9 cellular contexts compared by ENCODE assay signal in the genomic region with DNA sequence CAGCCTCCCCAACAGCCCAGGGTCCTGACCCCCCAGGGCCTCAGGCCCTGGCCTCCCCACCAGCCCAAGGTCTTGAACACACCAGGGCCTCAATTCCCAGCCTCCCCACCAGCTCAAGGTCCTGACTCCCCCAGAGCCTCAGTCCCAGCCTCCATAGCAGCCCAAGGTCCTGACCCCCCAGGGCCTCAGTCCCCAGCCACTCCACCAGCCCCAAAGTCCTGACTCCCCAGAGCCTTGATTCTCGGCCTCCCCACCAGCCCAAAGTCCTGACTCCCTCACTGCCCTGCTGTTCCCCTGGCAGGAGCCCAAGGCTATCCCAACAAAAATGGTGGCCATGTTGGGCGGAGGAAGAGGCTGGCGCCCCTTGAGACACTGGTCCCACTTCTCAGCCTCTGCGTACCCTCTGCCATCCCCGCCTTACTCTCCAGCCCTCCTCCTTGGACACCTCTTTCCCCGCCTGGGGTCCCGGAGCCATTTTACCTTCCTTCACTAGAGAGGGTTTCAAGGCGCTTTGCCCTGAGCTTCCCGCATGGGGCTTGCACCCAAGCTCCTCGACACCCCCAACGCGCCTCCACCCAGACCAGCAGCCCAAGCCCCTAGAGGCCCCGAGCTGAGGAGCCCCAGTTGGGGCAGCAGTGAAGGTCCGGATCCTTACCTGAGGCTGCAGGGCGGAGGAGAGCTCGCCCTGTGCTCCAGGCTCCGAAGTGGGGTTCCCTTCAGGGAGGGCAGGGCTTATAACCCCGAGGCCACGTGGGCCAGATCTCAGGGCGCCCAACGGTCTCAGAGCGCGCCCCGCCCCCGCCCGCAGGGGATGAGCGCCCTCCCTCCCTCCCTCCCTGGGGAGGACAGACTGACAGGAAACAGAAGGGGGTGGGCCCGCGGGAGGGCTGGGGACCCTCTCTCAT. TPM values are rescaled to one million over a fixed set of nuclear protein-coding genes. Genes with fewer than 3 reads are reported as not detected.
DNase-seq lines count a peak whose midpoint lies in the region; ATAC-seq and TF ChIP-seq lines count a peak whose summit lies in the region.
"Had no signal": no experiment of that assay in that cellular context is flagged by ENCODE, and none has a peak within 500 bp of the region (broad histone marks: within the 10 kb centered on the region; RNA-seq: fewer than 3 reads in every experiment).

No MANE protein-coding gene starts in this region.

- 91 to 93% methylated on average over 10 to 28 of the region's 29 CpGs for WGBS in endodermal cell (ENCODE audit: insufficient coverage in 1 of 2, insufficient read length in 1 of 2), 2 experiments

- peak overlapping the region; percentile 50 for H3K4me3 ChIP-seq in H7 (ENCODE audit: insufficient read depth, low read depth, low read length)
- peak overlapping the region in 1 of 2 donors; percentile 27 for H3K4me3 ChIP-seq in muscle layer of colon (ENCODE audit: low read depth in 1 of 2, low read length in 2 of 2)
- H3K4me3 ChIP-seq in endodermal cell (ENCODE audit: low read length) = no peak overlapping the region

- CTCF ChIA-PET in T-cell (lab: Charles Lee) = interaction anchor here (0.8 to 2.9 kb wide), 5 partner anchors 12 to 27 kb away, joined by 3 to 19 read pairs (median 4); partner anchors contain the start of gene SUPT4H1 (in 1 of the 2)

- H3K4me1 ChIP-seq in muscle layer of colon (ENCODE audit: insufficient read depth, low read length) (peaks cover 15% of the 10 kb centered on the region), endodermal cell (ENCODE audit: control insufficient read depth, insufficient read depth, low read length) (no peaks in the 10 kb centered on the region)

- H3K27me3 Mint-ChIP-seq in T-cell = no peaks in the 10 kb centered on the region
- H3K27me3 Mint-ChIP-seq in activated naive CD8-positive, alpha-beta T cell treated with anti-CD3 and anti-CD28 coated beads for 36 hours = peaks cover 47% of the 10 kb centered on the region
- H3K27me3 Mint-ChIP-seq in endodermal cell (ENCODE audit: insufficient read depth) = peaks cover 13% of the 10 kb centered on the region

- POLR2A ChIA-PET in T-cell (lab: Charles Lee) = interaction anchor here (0.7 to 3.2 kb wide), 8 partner anchors 9 to 20 kb away, joined by 3 to 23 read pairs (median 4); partner anchors contain the start of gene SUPT4H1 (in 2 of the 2)

- H3K4me3 Mint-ChIP-seq in T-cell = peak overlapping the region; percentile 99 to 100 (median 100)
- peak overlapping the region; percentile 100 for H3K4me3 Mint-ChIP-seq in activated naive CD8-positive, alpha-beta T cell treated with anti-CD3 and anti-CD28 coated beads for 36 hours
- no peak overlapping the region for H3K4me3 Mint-ChIP-seq in endodermal cell

- peak; percentile 44 to 52 (median 48) for ATAC-seq in T-cell (replicated peaks in 1 of 4)
- ATAC-seq in stimulated activated naive CD8-positive, alpha-beta T cell treated with anti-CD3 and anti-CD28 coated beads, Interleukin-15, Interleukin-2, amounts not matched to agents 100 U/mL and 50 U/mL, for 24 hours = peak; percentile 3
- ATAC-seq: Panc1 had no signal

- H3K9ac ChIP-seq in muscle layer of colon (ENCODE audit: low read length) (no peak overlapping the region), endodermal cell (ENCODE audit: extremely low read depth, low read length, poor library complexity, severe bottlenecking) (no peak overlapping the region)

- no peak for TF ChIP-seq CTCF in endodermal cell (conservative IDR thresholded peaks at IDR 0.05)

- H3K27ac Mint-ChIP-seq in T-cell (peak overlapping the region; percentile 98 to 99), endodermal cell (no peak overlapping the region)
- H3K27ac Mint-ChIP-seq in activated naive CD8-positive, alpha-beta T cell treated with anti-CD3 and anti-CD28 coated beads for 36 hours = peak overlapping the region; percentile 100

- H3K27me3 ChIP-seq in H7 (ENCODE audit: control insufficient read depth, insufficient read depth, low read length) (no peaks in the 10 kb centered on the region), muscle layer of colon (ENCODE audit: control insufficient read depth in 1 of 2, insufficient read depth in 2 of 2, low read length in 2 of 2) (no peaks in the 10 kb centered on the region), endodermal cell (ENCODE audit: control insufficient read depth, insufficient read depth, low read length, poor library complexity, severe bottlenecking) (no peaks in the 10 kb centered on the region)

- H3K4me1 Mint-ChIP-seq in T-cell (peaks cover 62 to 78% (median 66%) of the 10 kb centered on the region in 3 donors), endodermal cell (peaks cover 12% of the 10 kb centered on the region)
- peaks cover 62% of the 10 kb centered on the region for H3K4me1 Mint-ChIP-seq in activated naive CD8-positive, alpha-beta T cell treated with anti-CD3 and anti-CD28 coated beads for 36 hours

- peaks cover 22% of the 10 kb centered on the region for H3K36me3 Mint-ChIP-seq in T-cell
- H3K36me3 Mint-ChIP-seq in activated naive CD8-positive, alpha-beta T cell treated with anti-CD3 and anti-CD28 coated beads for 36 hours = peaks cover 61% of the 10 kb centered on the region
- no peaks in the 10 kb centered on the region for H3K36me3 Mint-ChIP-seq in endodermal cell (ENCODE audit: low read depth)

- H3K27ac ChIP-seq in muscle layer of colon (ENCODE audit: low read depth, low read length) (peak overlapping the region; percentile 16), endodermal cell (ENCODE audit: low read depth, low read length) (no peak overlapping the region)

- no peaks in the 10 kb centered on the region for H3K9me3 Mint-ChIP-seq in T-cell
- H3K9me3 Mint-ChIP-seq in activated naive CD8-positive, alpha-beta T cell treated with anti-CD3 and anti-CD28 coated beads for 36 hours = peaks cover 10% of the 10 kb centered on the region
- H3K9me3 Mint-ChIP-seq in endodermal cell = no peaks in the 10 kb centered on the region

- H3K9me3 ChIP-seq in muscle layer of colon (ENCODE audit: low read length) (no peaks in the 10 kb centered on the region), endodermal cell (ENCODE audit: control insufficient read depth, low read length) (no peaks in the 10 kb centered on the region)

- H3K36me3 ChIP-seq in H7 (replicated peaks; ENCODE audit: control insufficient read depth, insufficient read depth, low read length) = peaks cover 7% of the 10 kb centered on the region
- no peaks in the 10 kb centered on the region for H3K36me3 ChIP-seq in muscle layer of colon (ENCODE audit: insufficient read depth, low read length)
- H3K36me3 ChIP-seq in endodermal cell (ENCODE audit: control insufficient read depth, insufficient read depth, low read length) = no peaks in the 10 kb centered on the region

- DNase-seq in H7 (peak; percentile 50), T-cell (peak; percentile 74 to 95 (median 84)), NCI-H146 treated with DMSO at 0.1 percent for 48 hours (lab: John Stamatoyannopoulos, UW; ENCODE audit: unreplicated experiment) (no peak), endodermal cell (no peak), DMS53 treated with DMSO at 0.1 percent for 48 hours (lab: John Stamatoyannopoulos, UW; ENCODE audit: unreplicated experiment) (no peak)
- DNase-seq in activated naive CD8-positive, alpha-beta T cell treated with anti-CD3 and anti-CD28 coated beads for 36 hours = peak; percentile 93
- peak; percentile 94 for DNase-seq in stimulated activated naive CD8-positive, alpha-beta T cell treated with anti-CD3 and anti-CD28 coated beads, Interleukin-15, Interleukin-2, amounts not matched to agents 100 U/mL and 50 U/mL, for 24 hours

RNA-seq across cellular contexts. Expression of gene TSPOAP1, which starts 3.5 kb away (rescaled TPM):
- 4.2 and 11.6 TPM in 2 replicates for total RNA-seq in H7 (2014; rRNA removed; shearing (Covaris generic))
- total RNA-seq in T-cell (10 to 100 TPM; 15.6 to 62.7 (median 19.9) TPM), endodermal cell (10 to 100 TPM; 31.3 to 36.8 TPM)
- total RNA-seq in activated naive CD8-positive, alpha-beta T cell treated with anti-CD3 and anti-CD28 coated beads for 36 hours = 10 to 100 TPM; 13.7 to 15.4 TPM
- polyA plus RNA-seq in endodermal cell (2013, experiment 1 of 2) = 24.0 TPM
- polyA plus RNA-seq in endodermal cell (2013, experiment 2 of 2) = 22.4 TPM

RNA-seq across cellular contexts. Expression of gene SUPT4H1, which starts 19.9 kb away (rescaled TPM):
- 88.8 and 91.6 TPM in 2 replicates for total RNA-seq in H7 (2014; rRNA removed; shearing (Covaris generic))
- total RNA-seq in T-cell (10 to 100 TPM; 40.5 to 77.3 (median 63.2) TPM), endodermal cell (10 to 100 TPM; 97.2 to 98.8 TPM)
- 100 to 1,000 TPM; 136 to 139 TPM for total RNA-seq in activated naive CD8-positive, alpha-beta T cell treated with anti-CD3 and anti-CD28 coated beads for 36 hours
- 87.0 TPM for polyA plus RNA-seq in endodermal cell (2013, experiment 1 of 2)
- 73.6 TPM for polyA plus RNA-seq in endodermal cell (2013, experiment 2 of 2)

RNA-seq across cellular contexts. Expression of gene MPO, which starts 51.3 kb away (rescaled TPM):
- total RNA-seq in H7 (2014; rRNA removed; shearing (Covaris generic)) = not detected in 2 replicates
- total RNA-seq in T-cell (1 to 10 TPM in 4 of 5 donors, under 1 TPM in 1; 0.32 to 1.9 (median 1.1) TPM), endodermal cell (not detected)
- total RNA-seq in activated naive CD8-positive, alpha-beta T cell treated with anti-CD3 and anti-CD28 coated beads for 36 hours = not detected
- polyA plus RNA-seq in endodermal cell (2013, experiment 1 of 2) = not detected
- polyA plus RNA-seq in endodermal cell (2013, experiment 2 of 2) = not detected

Comparison
In these comparisons a context has a peak if more than half of its experiments do, and no peak if none do; other contexts are left out.
1. DNase-seq: peak in H7 (single experiment), T-cell (34 of 34), activated naive CD8-positive, alpha-beta T cell treated with anti-CD3 and anti-CD28 coated beads for 36 hours (single experiment) and stimulated activated naive CD8-positive, alpha-beta T cell treated with anti-CD3 and anti-CD28 coated beads, Interleukin-15, Interleukin-2, amounts not matched to agents 100 U/mL and 50 U/mL, for 24 hours (single experiment); none in NCI-H146 treated with DMSO at 0.1 percent for 48 hours (single experiment), endodermal cell (single experiment) and DMS53 treated with DMSO at 0.1 percent for 48 hours (single experiment).